ENCODE assay signal across 39 cellular contexts in genomic region chrX:28039258-28039657, GRCh38. TPM values are rescaled to one million over a fixed set of nuclear protein-coding genes. Genes with fewer than 3 reads are reported as not detected.
"Had no signal": no experiment of that assay in that cellular context is flagged by ENCODE, and none has a peak within 500 bp of the region (broad histone marks: within the 10 kb centered on the region; RNA-seq: fewer than 3 reads in every experiment).

No MANE protein-coding gene starts in this region.

- H3K27me3 ChIP-seq: MG63 had no signal

- H3K4me3 ChIP-seq: MG63 had no signal

- H3K9me3 ChIP-seq: MG63 had no signal

- H3K27ac ChIP-seq: KMS-11 had no signal

- DNase-seq: Karpas-422, Kasumi-1, KG1, MG63, MM.1S, MV-4-11, NCI-H1048, NCI-H1092, NCI-H1092 treated with DMSO at 0.1 percent for 48 hours, NCI-H1105, NCI-H1105 treated with DMSO at 0.1 percent for 48 hours, NCI-H1417, NCI-H1417 treated with DMSO at 0.1 percent for 48 hours, NCI-H1436, NCI-H1436 treated with DMSO at 0.1 percent for 48 hours, NCI-H146, NCI-H1694, NCI-H1694 treated with DMSO at 0.1 percent for 48 hours, NCI-H187, NCI-H187 treated with DMSO at 0.1 percent for 48 hours, NCI-H1930, NCI-H2029, NCI-H2029 treated with DMSO at 0.1 percent for 48 hours, NCI-H2081, NCI-H2081 treated with DMSO at 0.1 percent for 48 hours, NCI-H2107, NCI-H2171, NCI-H2171 treated with DMSO at 0.1 percent for 48 hours, NCI-H2227 treated with DMSO at 0.1 percent for 48 hours, NCI-H226, NCI-H345, NCI-H446, NCI-H446 treated with DMSO at 0.1 percent for 48 hours, NCI-H510A had no signal

- H3K36me3 ChIP-seq: MG63 had no signal

RNA-seq across cellular contexts. Expression of gene DCAF8L1, which starts 58.0 kb away (rescaled TPM):
- total RNA-seq: LHCN-M2, M059J, MCF 10A, NCI-H460 had no signal
